ENCODE assay signal across 18 cellular contexts in genomic region chr12:43310596-43310995, GRCh38.
"Had no signal": no experiment of that assay in that cellular context is flagged by ENCODE, and none has a peak within 500 bp of the region (broad histone marks: within the 10 kb centered on the region; RNA-seq: fewer than 3 reads in every experiment).

No MANE protein-coding gene starts in this region.

- H3K27ac ChIP-seq: cardiac muscle cell, esophagus muscularis mucosa, left lung, suprapubic skin, upper lobe of left lung had no signal

- H3K9me3 ChIP-seq: esophagus muscularis mucosa, left lung, suprapubic skin, upper lobe of left lung had no signal

- H3K4me1 ChIP-seq: esophagus muscularis mucosa, left lung, suprapubic skin, upper lobe of left lung had no signal

- H3K27me3 ChIP-seq: cardiac muscle cell, esophagus muscularis mucosa, left lung, suprapubic skin, upper lobe of left lung had no signal

- DNase-seq: activated CD4-positive, alpha-beta T cell treated with anti-CD3 and anti-CD28 coated beads, Interleukin-2, amount 50 U/mL, for 1 hour; activated CD8-positive, alpha-beta memory T cell treated with anti-CD3 and anti-CD28 coated beads for 24 hours; activated naive CD4-positive, alpha-beta T cell treated with Interleukin-2 at 50 U/mL for 16 hours; activated naive CD8-positive, alpha-beta T cell treated with anti-CD3 and anti-CD28 coated beads, Interleukin-2, amount 50 U/mL, for 24 hours; aorta; hippocampal formation; kidney; left lung; natural killer cell; nucleus accumbens; right cardiac atrium; T-helper 1 cell; T1000; upper lobe of left lung had no signal

- ATAC-seq: activated CD4-positive, CD25-positive, alpha-beta regulatory T cell treated with anti-CD3 and anti-CD28 coated beads, Interleukin-2, amount 50 U/mL, for 24 hours; activated naive CD8-positive, alpha-beta T cell treated with anti-CD3 and anti-CD28 coated beads, Interleukin-2, amount 50 U/mL, for 24 hours; left lung; natural killer cell; right cardiac atrium had no signal

- H3K4me3 ChIP-seq: cardiac muscle cell, esophagus muscularis mucosa, left lung, suprapubic skin, upper lobe of left lung had no signal

- H3K36me3 ChIP-seq: cardiac muscle cell, esophagus muscularis mucosa, left lung, suprapubic skin, upper lobe of left lung had no signal
